ENCODE assay signal across 14 cellular contexts in the genomic region with DNA sequence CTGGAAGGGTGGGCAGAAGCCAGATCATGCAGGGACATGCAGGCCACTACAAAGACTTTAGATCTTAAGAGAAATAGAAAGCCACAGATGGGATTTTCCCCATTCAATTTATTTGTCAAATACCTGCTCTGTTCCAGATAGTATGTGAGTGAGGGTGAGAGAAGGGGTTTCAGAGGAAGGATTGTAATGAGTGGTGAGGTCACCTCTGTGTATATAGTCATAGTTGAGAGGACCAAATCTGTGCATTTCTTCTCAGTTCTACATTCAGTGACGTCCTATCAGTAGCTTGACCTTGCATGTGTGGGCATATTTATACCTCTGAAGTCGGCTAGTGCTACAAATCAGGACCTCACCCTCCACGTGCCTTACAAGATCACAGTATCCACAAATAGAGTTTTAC.
"Had no signal": no experiment of that assay in that cellular context is flagged by ENCODE, and none has a peak within 500 bp of the region (broad histone marks: within the 10 kb centered on the region; RNA-seq: fewer than 3 reads in every experiment).

No MANE protein-coding gene starts in this region.

- ATAC-seq: left ventricle myocardium superior had no signal

- H2AFZ ChIP-seq: hepatocyte had no signal

- H3K4me3 ChIP-seq: breast epithelium, hepatocyte, tibial artery, uterus had no signal

- H3K9me3 ChIP-seq: breast epithelium, tibial artery, uterus had no signal

- H3K36me3 ChIP-seq: breast epithelium, tibial artery, uterus had no signal

- H3K4me1 ChIP-seq: breast epithelium, tibial artery, uterus had no signal

- H3K27me3 ChIP-seq: uterus had no signal

- DNase-seq: activated CD8-positive, alpha-beta memory T cell treated with anti-CD3 and anti-CD28 coated beads, Interleukin-2, amount 50 U/mL, for 4 hours; activated gamma-delta T cell treated with Interleukin-2 at 50 U/mL for 16 hours; activated T-cell treated with anti-CD3 and anti-CD28 coated beads, Interleukin-2, amount 50 U/mL, for 72 hours; aorta; endodermal cell; erythroblast; left ventricle myocardium superior; mesenchymal stem cell; stimulated activated CD4-positive, alpha-beta T cell treated with anti-CD3 and anti-CD28 coated beads, Interleukin-4, amount 100 ng/mL, for 1 hour; stimulated activated CD8-positive, alpha-beta memory T cell treated with anti-CD3 and anti-CD28 coated beads, Interleukin-4, amount 100 ng/mL, for 48 hours; tibial artery; uterus had no signal

- H3K27ac ChIP-seq: breast epithelium, hepatocyte, tibial artery, uterus had no signal

- H3K79me2 ChIP-seq: hepatocyte had no signal

- H3K4me2 ChIP-seq: hepatocyte had no signal
